Comparison of ENCODE assay signal across 19 cellular contexts in the genomic region with DNA sequence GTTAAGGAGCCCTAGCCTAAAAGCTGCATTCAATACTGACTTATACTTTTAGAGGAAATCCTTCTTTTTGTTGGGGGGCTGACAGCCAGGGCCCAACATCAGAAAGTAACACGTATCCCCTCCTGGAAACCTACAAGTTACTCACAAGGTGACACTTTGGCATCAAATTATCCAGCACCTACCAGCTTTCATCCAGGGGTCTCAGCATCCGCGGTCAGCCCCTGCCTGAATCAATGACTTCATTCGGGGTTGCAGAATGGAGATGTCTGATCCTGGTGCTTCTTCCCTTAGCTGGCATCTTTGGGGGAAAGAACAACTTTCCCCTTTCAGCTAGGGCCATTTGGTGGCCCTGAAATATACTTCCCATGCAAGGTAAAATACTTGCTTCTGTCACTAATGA.
"Had no signal": no experiment of that assay in that cellular context is flagged by ENCODE, and none has a peak within 500 bp of the region (broad histone marks: within the 10 kb centered on the region; RNA-seq: fewer than 3 reads in every experiment).

No MANE protein-coding gene starts in this region.

- H3K27ac ChIP-seq: ascending aorta, ovary, thoracic aorta, upper lobe of right lung had no signal

- H3K27me3 Mint-ChIP-seq: dendritic cell treated with granulocyte-macrophage colony-stimulating factor and Interleukin-4, amounts not matched to agents 40 ng/mL and 50 ng/mL, for 4 days; naive thymus-derived CD4-positive, alpha-beta T cell had no signal

- ATAC-seq: left lobe of liver; naive thymus-derived CD4-positive, alpha-beta T cell; sciatic nerve; stimulated activated effector memory CD8-positive, alpha-beta T cell treated with anti-CD3 and anti-CD28 coated beads, Interleukin-12 subunit alpha, Interleukin-12 subunit beta, amount 100 ng/mL, for 72 hours; upper lobe of right lung had no signal

- H3K27me3 ChIP-seq: ascending aorta, ovary, upper lobe of right lung had no signal

- DNase-seq: activated CD4-positive, alpha-beta T cell treated with anti-CD3 and anti-CD28 coated beads, Interleukin-2, amount 50 U/mL, for 1 hour; activated naive CD4-positive, alpha-beta T cell treated with anti-CD3 and anti-CD28 coated beads, Interleukin-2, amount 50 U/mL, for 16 hours; cerebellar nuclear complex; effector memory CD4-positive, alpha-beta T cell; hippocampal formation; naive thymus-derived CD4-positive, alpha-beta T cell; SIG-M5; stimulated activated CD4-positive, alpha-beta T cell treated with anti-CD3 and anti-CD28 coated beads, Interleukin-4, amount 100 ng/mL, for 24 hours; T-helper 1 cell; T-helper 9 cell; upper lobe of right lung had no signal

- H3K4me3 Mint-ChIP-seq: dendritic cell treated with granulocyte-macrophage colony-stimulating factor and Interleukin-4, amounts not matched to agents 40 ng/mL and 50 ng/mL, for 4 days; naive thymus-derived CD4-positive, alpha-beta T cell; stimulated activated effector memory CD8-positive, alpha-beta T cell treated with anti-CD3 and anti-CD28 coated beads, Interleukin-12 subunit alpha, Interleukin-12 subunit beta, amount 100 ng/mL, for 72 hours had no signal

- H3K9me3 ChIP-seq: ascending aorta, ovary, thoracic aorta, upper lobe of right lung had no signal

- H3K9me3 Mint-ChIP-seq: dendritic cell treated with granulocyte-macrophage colony-stimulating factor and Interleukin-4, amounts not matched to agents 40 ng/mL and 50 ng/mL, for 4 days; naive thymus-derived CD4-positive, alpha-beta T cell; stimulated activated effector memory CD8-positive, alpha-beta T cell treated with anti-CD3 and anti-CD28 coated beads, Interleukin-12 subunit alpha, Interleukin-12 subunit beta, amount 100 ng/mL, for 72 hours had no signal

- H3K4me3 ChIP-seq: ascending aorta, lung, ovary, thoracic aorta, upper lobe of right lung had no signal

- H3K27ac Mint-ChIP-seq: dendritic cell treated with granulocyte-macrophage colony-stimulating factor and Interleukin-4, amounts not matched to agents 40 ng/mL and 50 ng/mL, for 4 days; stimulated activated effector memory CD8-positive, alpha-beta T cell treated with anti-CD3 and anti-CD28 coated beads, Interleukin-12 subunit alpha, Interleukin-12 subunit beta, amount 100 ng/mL, for 72 hours had no signal

- H3K36me3 ChIP-seq: ovary had no signal
